ENCODE assay signal across 8 cellular contexts in genomic region chr2:190319557-190320498, GRCh38. TPM values are rescaled to one million over a fixed set of nuclear protein-coding genes. Genes with fewer than 3 reads are reported as not detected.
DNase-seq lines count a peak whose midpoint lies in the region; ATAC-seq and TF ChIP-seq lines count a peak whose summit lies in the region.

A gene with protein sequence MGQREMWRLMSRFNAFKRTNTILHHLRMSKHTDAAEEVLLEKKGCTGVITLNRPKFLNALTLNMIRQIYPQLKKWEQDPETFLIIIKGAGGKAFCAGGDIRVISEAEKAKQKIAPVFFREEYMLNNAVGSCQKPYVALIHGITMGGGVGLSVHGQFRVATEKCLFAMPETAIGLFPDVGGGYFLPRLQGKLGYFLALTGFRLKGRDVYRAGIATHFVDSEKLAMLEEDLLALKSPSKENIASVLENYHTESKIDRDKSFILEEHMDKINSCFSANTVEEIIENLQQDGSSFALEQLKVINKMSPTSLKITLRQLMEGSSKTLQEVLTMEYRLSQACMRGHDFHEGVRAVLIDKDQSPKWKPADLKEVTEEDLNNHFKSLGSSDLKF (minus strand): TSS chr2:190319826. CDS start chr2:190319750, 76 bp downstream.

- H3K27me3 ChIP-seq in PC-9 (ENCODE audit: insufficient read depth, low read depth) (no peaks in the 10 kb centered on the region), mucosa of stomach (ENCODE audit: control insufficient read depth, insufficient read depth, low read length) (no peaks in the 10 kb centered on the region)

- H3K4me2 ChIP-seq in PC-9: peak within 1 kb of the TSS; percentile 83

- H3K27ac ChIP-seq in PC-9: peak within 1 kb of the TSS; percentile 55

- TF ChIP-seq POLR2A in erythroblast (IDR thresholded peaks at IDR 0.05; ENCODE audit: low read length): peak; percentile 73

- H3K9ac ChIP-seq in mucosa of stomach (ENCODE audit: low read length): peak within 1 kb of the TSS; percentile 42

- peaks cover 9% of the 10 kb centered on the region for H3K4me1 ChIP-seq in PC-9 (replicated peaks; ENCODE audit: insufficient read depth)
- H3K4me1 ChIP-seq in mucosa of stomach (ENCODE audit: control insufficient read depth, insufficient read depth, low read length): peaks cover 23% of the 10 kb centered on the region

- no peaks in the 10 kb centered on the region for H3F3A ChIP-seq in PC-9 (ENCODE audit: insufficient read depth, low read depth)

- H3K9me3 Mint-ChIP-seq in IgD-negative memory B cell: no peaks in the 10 kb centered on the region
- no peaks in the 10 kb centered on the region for H3K9me3 Mint-ChIP-seq in activated T-cell treated with anti-CD3 and anti-CD28 coated beads, Interleukin-2, amount 50 U/mL, for 24 hours

- H2AFZ ChIP-seq in PC-9: peak within 1 kb of the TSS; percentile 84

- H3K4me3 Mint-ChIP-seq in IgD-negative memory B cell: peak within 1 kb of the TSS; percentile 93 to 100 (median 98)
- peak within 1 kb of the TSS; percentile 87 for H3K4me3 Mint-ChIP-seq in activated T-cell treated with anti-CD3 and anti-CD28 coated beads, Interleukin-2, amount 50 U/mL, for 24 hours

- H3K27ac Mint-ChIP-seq in IgD-negative memory B cell: peak within 1 kb of the TSS; percentile 36 to 99 (median 97)
- peak within 1 kb of the TSS; percentile 100 for H3K27ac Mint-ChIP-seq in activated T-cell treated with anti-CD3 and anti-CD28 coated beads, Interleukin-2, amount 50 U/mL, for 24 hours

- peak; percentile 94 for ATAC-seq in GM21528 (IDR thresholded peaks at IDR 0.05; ENCODE audit: low FRiP score, unreplicated experiment)

- H3K27me3 Mint-ChIP-seq in IgD-negative memory B cell: no peaks in the 10 kb centered on the region
- H3K27me3 Mint-ChIP-seq in activated T-cell treated with anti-CD3 and anti-CD28 coated beads, Interleukin-2, amount 50 U/mL, for 24 hours: no peaks in the 10 kb centered on the region

- H4K20me1 ChIP-seq in PC-9 (ENCODE audit: insufficient read depth): no peaks in the 10 kb centered on the region

- POLR2A ChIA-PET in PC-9 (lab: Charles Lee; ENCODE audit: unreplicated experiment): interaction anchor here (0.6 to 0.7 kb wide), 2 partner anchors 722 to 1795 kb away, joined by 4 to 5 read pairs; no protein-coding TSS in a partner anchor

- CTCF ChIA-PET in PC-9 (lab: Charles Lee): no interaction called here

- 0 out of 2 replicates have a peak, but pooled peaks cover 8% of the 10 kb centered on the region for H3K79me2 ChIP-seq in PC-9 (ENCODE audit: low read depth)

- H3K9me3 ChIP-seq in PC-9 (ENCODE audit: insufficient read depth, low read depth): no peaks in the 10 kb centered on the region
- H3K9me3 ChIP-seq in mucosa of stomach (ENCODE audit: control insufficient read depth, low read length): no peaks in the 10 kb centered on the region

- H3K36me3 ChIP-seq in PC-9 (ENCODE audit: low read depth) (no peaks in the 10 kb centered on the region), mucosa of stomach (ENCODE audit: control insufficient read depth, insufficient read depth, low read length) (no peaks in the 10 kb centered on the region)

- intact Hi-C loops in PC-9 (cut with micrococcal nuclease; ENCODE audit: unreplicated experiment): loop anchor here (1.0 to 5.0 kb wide), 2 partner anchors 23 to 233 kb away; partner anchors contain the start of gene INPP1

- peak; percentile 99 for DNase-seq in DMS153 (lab: John Stamatoyannopoulos, UW)
- peak; percentile 94 to 95 for DNase-seq in PC-9
- peak; percentile 93 for DNase-seq in activated T-cell treated with anti-CD3 and anti-CD28 coated beads, Interleukin-2, amount 50 U/mL, for 24 hours
- peak; percentile 89 to 92 for DNase-seq in erythroblast (lab: John Stamatoyannopoulos, UW)
- peak; percentile 81 for DNase-seq in stimulated activated CD8-positive, alpha-beta memory T cell treated with anti-CD3 and anti-CD28 coated beads, Interleukin-7, amount 100 ng/mL, for 24 hours (ENCODE audit: low read depth)

- no peaks in the 10 kb centered on the region for H3K9me2 ChIP-seq in PC-9 (ENCODE audit: insufficient read depth)

- no TSS peak for BruUV-seq in PC-9 (replicated peaks; lab: Mats Ljungman, UMichigan)

- peak; percentile 57 for TF ChIP-seq CTCF in PC-9 (conservative IDR thresholded peaks at IDR 0.05)

- peaks cover 34 to 40% (median 34%) of the 10 kb centered on the region in 3 donors for H3K4me1 Mint-ChIP-seq in IgD-negative memory B cell
- H3K4me1 Mint-ChIP-seq in activated T-cell treated with anti-CD3 and anti-CD28 coated beads, Interleukin-2, amount 50 U/mL, for 24 hours (ENCODE audit: low read depth): peaks cover 71% of the 10 kb centered on the region

- peaks cover 2% of the 10 kb centered on the region for H3K36me3 Mint-ChIP-seq in IgD-negative memory B cell
- peaks cover 28% of the 10 kb centered on the region for H3K36me3 Mint-ChIP-seq in activated T-cell treated with anti-CD3 and anti-CD28 coated beads, Interleukin-2, amount 50 U/mL, for 24 hours (ENCODE audit: low read depth)

- H3K4me3 ChIP-seq in PC-9 (peak within 1 kb of the TSS; percentile 85), mucosa of stomach (ENCODE audit: low read length) (peak within 1 kb of the TSS; percentile 24)

RNA-seq across cellular contexts. Expression of the gene that starts here (rescaled TPM):
- 22.5 TPM for polyA plus RNA-seq in IgD-negative memory B cell
- 14.7 and 17.4 TPM in 2 replicates for total RNA-seq in PC-9 (2021)

Comparison
In these comparisons a context has a peak if more than half of its experiments do, and no peak if none do; other contexts are left out.
1. Peak in every context shown above with its lines: DNase-seq, ATAC-seq, H3K4me3 ChIP-seq and H3K27ac ChIP-seq.